ENCODE assay signal across 18 cellular contexts in the genomic region with DNA sequence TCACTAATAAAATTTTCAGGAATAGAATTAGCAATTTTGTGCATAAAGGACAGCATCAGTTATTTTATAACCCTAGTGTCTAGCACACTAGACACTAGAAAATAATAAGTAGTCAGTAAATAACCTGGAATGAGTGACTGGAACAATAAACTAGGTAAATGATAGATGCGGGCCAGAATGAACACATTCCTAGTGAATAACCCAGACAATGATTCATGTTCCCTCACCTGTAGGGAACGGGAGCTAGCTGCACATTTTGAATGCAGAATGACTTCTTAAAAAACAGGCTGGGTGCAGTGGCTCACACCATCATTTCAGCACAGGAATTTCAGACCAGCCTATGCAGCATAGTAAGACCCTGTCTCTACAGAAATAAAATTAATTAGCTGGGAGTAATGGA. TPM values are rescaled to one million over a fixed set of nuclear protein-coding genes. Genes with fewer than 3 reads are reported as not detected.
DNase-seq lines count a peak whose midpoint lies in the region; ATAC-seq and TF ChIP-seq lines count a peak whose summit lies in the region.
"Had no signal": no experiment of that assay in that cellular context is flagged by ENCODE, and none has a peak within 500 bp of the region (broad histone marks: within the 10 kb centered on the region; RNA-seq: fewer than 3 reads in every experiment).

No MANE protein-coding gene starts in this region.

- peaks cover 7% of the 10 kb centered on the region for H3K4me1 Mint-ChIP-seq in activated naive CD4-positive, alpha-beta T cell treated with anti-CD3 and anti-CD28 coated beads, Interleukin-2, amount 10 ng/mL, durations not matched to agents 7 days and 5 days

- H3K27me3 ChIP-seq in RWPE2 (ENCODE audit: insufficient read depth, poor library complexity, severe bottlenecking) (no peaks in the 10 kb centered on the region), dorsolateral prefrontal cortex (no peaks in the 10 kb centered on the region)

- no peaks in the 10 kb centered on the region for H3K9me3 ChIP-seq in RWPE2 (ENCODE audit: severe bottlenecking)

- ATAC-seq in RWPE2 (ENCODE audit: low read depth) = peak; percentile 67
- ATAC-seq: HepG2 had no signal

- no peaks in the 10 kb centered on the region for H3K4me1 ChIP-seq in RWPE2 (ENCODE audit: insufficient read depth, poor library complexity, severe bottlenecking)

- no peak overlapping the region for H3K27ac Mint-ChIP-seq in activated naive CD4-positive, alpha-beta T cell treated with anti-CD3 and anti-CD28 coated beads, Interleukin-2, amount 10 ng/mL, durations not matched to agents 7 days and 5 days
- H3K27ac Mint-ChIP-seq: CD4-positive, alpha-beta T cell; H9 had no signal

- intact Hi-C loops in dorsolateral prefrontal cortex (cut with DNase I) = loop anchor here in 1 of 2 donors (10.0 kb wide), 1 partner anchor 160 kb away; the partner anchor contains the start of gene HERC4

- H3K4me3 ChIP-seq in RWPE2 (ENCODE audit: severe bottlenecking) = no peak overlapping the region
- H3K4me3 ChIP-seq in dorsolateral prefrontal cortex = no peak overlapping the region
- H3K4me3 ChIP-seq: BLaER1 treated with 17β-estradiol and CSF1 and Interleukin-3, amounts not matched to agents 10 nM and 100 nM had no signal

- no peak overlapping the region for H3K4me3 Mint-ChIP-seq in activated naive CD4-positive, alpha-beta T cell treated with anti-CD3 and anti-CD28 coated beads, Interleukin-2, amount 10 ng/mL, durations not matched to agents 7 days and 5 days
- H3K4me3 Mint-ChIP-seq: CD4-positive, alpha-beta T cell; H9 had no signal

- H3K27ac ChIP-seq in RWPE2 (ENCODE audit: poor library complexity, severe bottlenecking) (no peak overlapping the region), epithelial cell of prostate (no peak overlapping the region), dorsolateral prefrontal cortex (no peak overlapping the region)
- H3K27ac ChIP-seq: BLaER1 treated with 17β-estradiol and CSF1 and Interleukin-3, amounts not matched to agents 10 nM and 100 nM had no signal

- CTCF ChIA-PET in activated naive CD4-positive, alpha-beta T cell treated with anti-CD3 and anti-CD28 coated beads, Interleukin-2, amount 10 ng/mL, durations not matched to agents 7 days and 5 days (lab: Charles Lee) = no interaction called here

- DNase-seq in HPDE6-E6E7 (ENCODE audit: extremely low spot score) (peak; percentile 16), RWPE2 (ENCODE audit: low spot score) (no peak), epithelial cell of prostate (ENCODE audit: low read depth, low spot score) (peak; percentile 36), kidney tubule cell (ENCODE audit: low spot score) (peak; percentile 72), dorsolateral prefrontal cortex (no peak), NCI-H446 treated with DMSO at 0.1 percent for 48 hours (lab: John Stamatoyannopoulos, UW) (no peak)
- no peak for DNase-seq in activated naive CD4-positive, alpha-beta T cell treated with anti-CD3 and anti-CD28 coated beads, Interleukin-2, amount 10 ng/mL, durations not matched to agents 7 days and 5 days
- DNase-seq: ACHN; Calu3; CD4-positive, alpha-beta T cell; DMS153; DMS79 treated with DMSO at 0.1 percent for 48 hours; EL; GOT3; H9 had no signal

- H3K27me3 Mint-ChIP-seq in activated naive CD4-positive, alpha-beta T cell treated with anti-CD3 and anti-CD28 coated beads, Interleukin-2, amount 10 ng/mL, durations not matched to agents 7 days and 5 days = peaks cover 44% of the 10 kb centered on the region

- TF ChIP-seq CTCF in RWPE2 (IDR thresholded peaks at IDR 0.05; ENCODE audit: poor library complexity, severe bottlenecking) = no peak
- no peak for TF ChIP-seq CTCF in dorsolateral prefrontal cortex (IDR thresholded peaks at IDR 0.05 in 54 of 56, conservative IDR thresholded peaks at IDR 0.05 in 2 of 56; ENCODE audit: low read depth in 1 of 56, partially characterized antibody in 56 of 56)

- H3K36me3 Mint-ChIP-seq in activated naive CD4-positive, alpha-beta T cell treated with anti-CD3 and anti-CD28 coated beads, Interleukin-2, amount 10 ng/mL, durations not matched to agents 7 days and 5 days = no peaks in the 10 kb centered on the region

- no peaks in the 10 kb centered on the region for H3K9me3 Mint-ChIP-seq in activated naive CD4-positive, alpha-beta T cell treated with anti-CD3 and anti-CD28 coated beads, Interleukin-2, amount 10 ng/mL, durations not matched to agents 7 days and 5 days
- H3K9me3 Mint-ChIP-seq: CD4-positive, alpha-beta T cell; H9 had no signal

- H3K36me3 ChIP-seq in RWPE2 (ENCODE audit: low read depth) = no peaks in the 10 kb centered on the region
- H3K36me3 ChIP-seq: BLaER1 treated with 17β-estradiol and CSF1 and Interleukin-3, amounts not matched to agents 10 nM and 100 nM had no signal

RNA-seq across cellular contexts. Expression of gene ATOH7, which starts 3.2 kb away (rescaled TPM):
- 1 to 10 TPM in 108 of 120 experiments, under 1 TPM in 11, not detected in 1; 0.42 to 7.0 (median 2.2) TPM for total RNA-seq in dorsolateral prefrontal cortex
- total RNA-seq: A172; Calu3; CD4-positive, alpha-beta T cell had no signal

Comparison
In these comparisons a context has a peak if more than half of its experiments do, and no peak if none do; other contexts are left out.
1. DNase-seq: peak in HPDE6-E6E7 (single experiment), epithelial cell of prostate (single experiment) and kidney tubule cell (single experiment); none in RWPE2 (single experiment), activated naive CD4-positive, alpha-beta T cell treated with anti-CD3 and anti-CD28 coated beads, Interleukin-2, amount 10 ng/mL, durations not matched to agents 7 days and 5 days (single experiment), dorsolateral prefrontal cortex (0 of 10) and NCI-H446 treated with DMSO at 0.1 percent for 48 hours (single experiment).